ENCODE assay signal across 13 cellular contexts in the genomic region with DNA sequence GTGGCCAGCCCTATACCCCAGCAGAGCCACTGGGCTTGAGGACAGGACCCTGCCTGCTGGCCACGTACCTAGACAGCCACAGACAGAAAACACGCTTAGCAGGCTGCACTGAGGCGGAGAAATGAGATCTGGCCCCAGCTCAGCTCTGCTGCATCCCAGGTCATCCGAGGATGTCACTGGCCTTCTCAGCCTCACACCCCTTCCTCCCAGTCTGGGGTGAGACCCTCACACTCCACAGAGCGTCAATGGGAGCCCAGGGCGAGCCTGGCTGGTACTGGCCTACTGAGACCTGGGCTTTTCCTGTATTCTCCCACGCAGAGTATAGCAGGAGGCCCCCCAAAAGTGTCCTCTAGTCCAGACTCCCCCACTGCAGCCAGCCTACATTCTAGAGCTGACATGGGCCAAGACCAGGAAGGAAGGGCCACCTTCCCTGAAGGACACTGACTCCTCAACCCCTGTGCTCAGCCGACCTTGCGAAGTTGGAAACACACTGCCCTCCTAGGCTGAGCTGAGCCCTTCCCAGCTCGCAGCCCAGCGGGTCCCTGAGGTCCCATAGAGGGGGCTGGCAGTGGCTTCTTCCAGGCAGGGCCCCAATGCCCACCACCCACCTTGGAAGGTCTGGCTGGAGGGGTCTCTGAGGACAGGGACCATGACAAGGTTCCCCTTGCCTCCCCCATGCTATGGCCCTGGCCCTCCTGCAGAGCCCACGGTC.
"Had no signal": no experiment of that assay in that cellular context is flagged by ENCODE, and none has a peak within 500 bp of the region (broad histone marks: within the 10 kb centered on the region; RNA-seq: fewer than 3 reads in every experiment).

No MANE protein-coding gene starts in this region.

- DNase-seq: activated CD4-positive, alpha-beta memory T cell treated with anti-CD3 and anti-CD28 coated beads, Interleukin-2, amount 10 ng/mL, durations not matched to agents 7 days and 5 days; activated CD4-positive, alpha-beta T cell treated with anti-CD3 and anti-CD28 coated beads for 4 hours; activated effector memory CD4-positive, alpha-beta T cell treated with Interleukin-2 at 50 U/mL for 16 hours; activated T-cell treated with anti-CD3 and anti-CD28 coated beads, Interleukin-2, amount 50 U/mL, for 24 hours; effector memory CD4-positive, alpha-beta T cell; foreskin melanocyte; mammary epithelial cell; naive B cell; small intestine; stomach had no signal

- H3K4me3 ChIP-seq: stomach, uterus had no signal

- H3K9me3 ChIP-seq: stomach, uterus had no signal

- H3K36me3 ChIP-seq: stomach, uterus had no signal

- ATAC-seq: activated naive CD4-positive, alpha-beta T cell treated with anti-CD3 and anti-CD28 coated beads, Interleukin-2, amount 50 U/mL, for 72 hours; WTC11 had no signal

- H3K27me3 ChIP-seq: uterus had no signal

- FAIRE-seq: small intestine had no signal
